ENCODE assay signal across 9 cellular contexts in the genomic region with DNA sequence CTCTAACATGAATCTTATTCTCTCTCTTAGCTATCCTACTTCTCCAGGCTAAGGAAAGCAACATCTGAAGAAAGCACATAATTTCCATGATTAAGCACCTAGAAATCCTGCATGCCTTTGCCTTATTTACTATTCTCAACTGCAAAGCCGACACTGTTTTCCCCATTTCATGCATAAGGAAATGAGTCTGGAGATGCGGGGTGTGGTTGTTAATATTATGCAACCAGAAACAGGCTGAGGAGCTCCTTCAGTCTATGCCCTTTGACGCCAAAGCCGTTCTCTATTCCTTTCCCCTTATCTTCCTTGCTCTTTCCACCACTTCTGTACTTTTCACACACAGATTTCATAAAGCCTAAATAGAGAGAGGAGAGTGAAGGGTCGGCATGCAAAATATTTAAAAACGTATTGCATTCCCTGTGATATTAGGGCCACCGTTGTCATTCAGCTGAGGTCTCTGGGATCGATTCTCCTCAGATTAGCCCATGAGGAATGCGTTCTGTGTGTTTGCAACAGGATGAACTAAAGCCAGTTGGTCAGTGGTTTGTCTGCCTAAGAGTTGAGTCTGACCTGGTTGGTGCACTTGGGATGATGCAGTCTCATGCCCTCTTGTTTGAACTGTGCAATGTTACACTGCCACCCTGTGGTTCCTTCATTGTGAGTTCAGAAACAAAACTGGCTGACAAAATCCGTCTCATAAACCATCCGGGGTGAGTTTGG. TPM values are rescaled to one million over a fixed set of nuclear protein-coding genes. Genes with fewer than 3 reads are reported as not detected.
A peak's percentile ranks its signal among the peaks of the same experiment; 100 is the strongest.
DNase-seq lines count a peak whose midpoint lies in the region; ATAC-seq and TF ChIP-seq lines count a peak whose summit lies in the region.
"Had no signal": no experiment of that assay in that cellular context is flagged by ENCODE, and none has a peak within 500 bp of the region (broad histone marks: within the 10 kb centered on the region; RNA-seq: fewer than 3 reads in every experiment).

No MANE protein-coding gene starts in this region.

- intact Hi-C loops in CD8-positive, alpha-beta T cell (cut with DNase I, micrococcal nuclease): loop anchor here (1.0 to 10.0 kb wide), 14 partner anchors 55 to 1705 kb away; no protein-coding TSS in a partner anchor
- intact Hi-C loops in naive thymus-derived CD4-positive, alpha-beta T cell (cut with micrococcal nuclease): loop anchor here (1.0 to 5.0 kb wide), 15 partner anchors 55 to 1705 kb away; partner anchors contain the start of gene BTG1 (in 1 of the 2)

- peak; percentile 29 to 73 (median 63) for DNase-seq in CD8-positive, alpha-beta T cell
- DNase-seq in HS-27A (ENCODE audit: low read depth) (peak; percentile 64), epithelial cell of esophagus (ENCODE audit: low read depth) (peak; percentile 91)
- DNase-seq in NK-92 treated with Interleukin-12 subunit alpha and Interleukin-12 subunit beta, amount 100 ng/mL, for 24 hours (lab: John Stamatoyannopoulos, UW): peak; percentile 23
- peak; percentile 70 for DNase-seq in activated CD8-positive, alpha-beta memory T cell treated with anti-CD3 and anti-CD28 coated beads, Interleukin-2, amount 10 ng/mL, durations not matched to agents 7 days and 5 days
- DNase-seq in naive thymus-derived CD4-positive, alpha-beta T cell: peak; percentile 8 to 70 (median 58)
- DNase-seq in stimulated activated naive CD4-positive, alpha-beta T cell (lab: John Stamatoyannopoulos, UW): peak in 5 of 6 experiments; percentile 31 to 60 (median 42)

- no peaks in the 10 kb centered on the region for H3K27me3 Mint-ChIP-seq in CD8-positive, alpha-beta T cell (ENCODE audit: low read depth)
- no peaks in the 10 kb centered on the region for H3K27me3 Mint-ChIP-seq in activated CD8-positive, alpha-beta memory T cell treated with anti-CD3 and anti-CD28 coated beads, Interleukin-2, amount 10 ng/mL, durations not matched to agents 7 days and 5 days
- H3K27me3 Mint-ChIP-seq in naive thymus-derived CD4-positive, alpha-beta T cell: no peaks in the 10 kb centered on the region
- H3K27me3 Mint-ChIP-seq: activated naive CD4-positive, alpha-beta T cell treated with anti-CD3 and anti-CD28 coated beads, Interleukin-2, amount 50 U/mL, for 24 hours had no signal

- TF ChIP-seq CTCF in CD8-positive, alpha-beta T cell (IDR thresholded peaks at IDR 0.05): peak; percentile 68
- TF ChIP-seq CTCF in epithelial cell of esophagus (IDR thresholded peaks at IDR 0.05; ENCODE audit: insufficient read depth, low read depth, low read length, missing control alignments): peak; percentile 86

- no peaks in the 10 kb centered on the region for H3K27me3 ChIP-seq in CD8-positive, alpha-beta T cell (ENCODE audit: insufficient read depth, low read length)
- no peaks in the 10 kb centered on the region for H3K27me3 ChIP-seq in naive thymus-derived CD4-positive, alpha-beta T cell (ENCODE audit: control insufficient read depth in 2 of 2, insufficient read depth in 2 of 2, low read length in 2 of 2)

- H3K4me3 Mint-ChIP-seq in CD8-positive, alpha-beta T cell: no peak overlapping the region
- H3K4me3 Mint-ChIP-seq in activated CD8-positive, alpha-beta memory T cell treated with anti-CD3 and anti-CD28 coated beads, Interleukin-2, amount 10 ng/mL, durations not matched to agents 7 days and 5 days: no peak overlapping the region
- H3K4me3 Mint-ChIP-seq in naive thymus-derived CD4-positive, alpha-beta T cell: peak overlapping the region in 1 of 10 donors; percentile 21
- H3K4me3 Mint-ChIP-seq: activated naive CD4-positive, alpha-beta T cell treated with anti-CD3 and anti-CD28 coated beads, Interleukin-2, amount 50 U/mL, for 24 hours had no signal

- no peak overlapping the region for H3K4me3 ChIP-seq in CD8-positive, alpha-beta T cell (ENCODE audit: low read depth, low read length)
- H3K4me3 ChIP-seq in epithelial cell of esophagus (ENCODE audit: low read length): no peak overlapping the region
- no peak overlapping the region for H3K4me3 ChIP-seq in naive thymus-derived CD4-positive, alpha-beta T cell (ENCODE audit: low read length)

- no peaks in the 10 kb centered on the region for H3K9me3 ChIP-seq in CD8-positive, alpha-beta T cell (ENCODE audit: low read length)
- H3K9me3 ChIP-seq in naive thymus-derived CD4-positive, alpha-beta T cell (ENCODE audit: control insufficient read depth in 2 of 3, low read length in 3 of 3): no peaks in the 10 kb centered on the region

- no peaks in the 10 kb centered on the region for H3K4me1 ChIP-seq in CD8-positive, alpha-beta T cell (ENCODE audit: insufficient read depth, low read length)
- no peaks in the 10 kb centered on the region for H3K4me1 ChIP-seq in naive thymus-derived CD4-positive, alpha-beta T cell (ENCODE audit: control insufficient read depth in 2 of 2, insufficient read depth in 2 of 2, low read length in 2 of 2)

- H3K36me3 ChIP-seq in CD8-positive, alpha-beta T cell (ENCODE audit: insufficient read depth, low read length): no peaks in the 10 kb centered on the region
- H3K36me3 ChIP-seq in naive thymus-derived CD4-positive, alpha-beta T cell (ENCODE audit: control insufficient read depth in 2 of 3, insufficient read depth in 3 of 3, low read length in 3 of 3): no peaks in the 10 kb centered on the region

- H3K4me1 Mint-ChIP-seq in CD8-positive, alpha-beta T cell (ENCODE audit: low read depth): peaks cover 6% of the 10 kb centered on the region
- peaks cover 8% of the 10 kb centered on the region for H3K4me1 Mint-ChIP-seq in activated CD8-positive, alpha-beta memory T cell treated with anti-CD3 and anti-CD28 coated beads, Interleukin-2, amount 10 ng/mL, durations not matched to agents 7 days and 5 days
- peaks cover 4 to 11% (median 6%) of the 10 kb centered on the region in 7 donors for H3K4me1 Mint-ChIP-seq in naive thymus-derived CD4-positive, alpha-beta T cell

- CTCF ChIA-PET in CD8-positive, alpha-beta T cell (lab: Charles Lee): interaction anchor here (0.7 to 4.0 kb wide), 21 partner anchors 10 to 1295 kb away, joined by 3 to 57 read pairs (median 4); partner anchors contain the start of gene BTG1
- CTCF ChIA-PET in activated CD8-positive, alpha-beta memory T cell treated with anti-CD3 and anti-CD28 coated beads, Interleukin-2, amount 10 ng/mL, durations not matched to agents 7 days and 5 days (lab: Charles Lee): interaction anchor here (1.0 to 3.2 kb wide), 8 partner anchors 10 to 1267 kb away, joined by 3 to 15 read pairs (median 3); no protein-coding TSS in a partner anchor
- CTCF ChIA-PET in naive thymus-derived CD4-positive, alpha-beta T cell (lab: Charles Lee): interaction anchor here (0.5 to 2.9 kb wide), 16 partner anchors 10 to 1321 kb away, joined by 3 to 28 read pairs (median 4); no protein-coding TSS in a partner anchor

- no peak overlapping the region for H3K27ac Mint-ChIP-seq in CD8-positive, alpha-beta T cell
- H3K27ac Mint-ChIP-seq in activated CD8-positive, alpha-beta memory T cell treated with anti-CD3 and anti-CD28 coated beads, Interleukin-2, amount 10 ng/mL, durations not matched to agents 7 days and 5 days: no peak overlapping the region
- H3K27ac Mint-ChIP-seq in naive thymus-derived CD4-positive, alpha-beta T cell: peak overlapping the region in 6 of 9 donors; percentile 7 to 79 (median 20)
- H3K27ac Mint-ChIP-seq: activated naive CD4-positive, alpha-beta T cell treated with anti-CD3 and anti-CD28 coated beads, Interleukin-2, amount 50 U/mL, for 24 hours had no signal

- peak; percentile 90 for ATAC-seq in CD8-positive, alpha-beta T cell
- ATAC-seq in GM19455 (IDR thresholded peaks at IDR 0.05; ENCODE audit: unreplicated experiment): peak; percentile 89
- ATAC-seq in activated CD8-positive, alpha-beta memory T cell treated with anti-CD3 and anti-CD28 coated beads, Interleukin-2, amount 10 ng/mL, durations not matched to agents 7 days and 5 days: peak; percentile 77
- ATAC-seq in naive thymus-derived CD4-positive, alpha-beta T cell: peak; percentile 96

- no peaks in the 10 kb centered on the region for H3K36me3 Mint-ChIP-seq in CD8-positive, alpha-beta T cell
- H3K36me3 Mint-ChIP-seq in activated CD8-positive, alpha-beta memory T cell treated with anti-CD3 and anti-CD28 coated beads, Interleukin-2, amount 10 ng/mL, durations not matched to agents 7 days and 5 days: no peaks in the 10 kb centered on the region
- no peaks in the 10 kb centered on the region for H3K36me3 Mint-ChIP-seq in naive thymus-derived CD4-positive, alpha-beta T cell
- H3K36me3 Mint-ChIP-seq: activated naive CD4-positive, alpha-beta T cell treated with anti-CD3 and anti-CD28 coated beads, Interleukin-2, amount 50 U/mL, for 24 hours had no signal

- H3K27ac ChIP-seq in CD8-positive, alpha-beta T cell (ENCODE audit: low read depth, low read length): no peak overlapping the region
- H3K27ac ChIP-seq in naive thymus-derived CD4-positive, alpha-beta T cell (ENCODE audit: low read depth, low read length): no peak overlapping the region

- H3K9me3 Mint-ChIP-seq in CD8-positive, alpha-beta T cell: no peaks in the 10 kb centered on the region
- no peaks in the 10 kb centered on the region for H3K9me3 Mint-ChIP-seq in activated CD8-positive, alpha-beta memory T cell treated with anti-CD3 and anti-CD28 coated beads, Interleukin-2, amount 10 ng/mL, durations not matched to agents 7 days and 5 days (ENCODE audit: low read depth)
- H3K9me3 Mint-ChIP-seq in naive thymus-derived CD4-positive, alpha-beta T cell: no peaks in the 10 kb centered on the region
- H3K9me3 Mint-ChIP-seq: activated naive CD4-positive, alpha-beta T cell treated with anti-CD3 and anti-CD28 coated beads, Interleukin-2, amount 50 U/mL, for 24 hours had no signal

- POLR2A ChIA-PET in CD8-positive, alpha-beta T cell (lab: Charles Lee): interaction anchor here (0.7 kb wide), 1 partner anchor 33 kb away, joined by 3 read pairs; no protein-coding TSS in a partner anchor
- POLR2A ChIA-PET in naive thymus-derived CD4-positive, alpha-beta T cell (lab: Charles Lee): interaction anchor here (1.0 to 2.7 kb wide), 3 partner anchors 81 to 1269 kb away, joined by 3 to 17 read pairs (median 3); partner anchors contain the start of gene BTG1

RNA-seq across cellular contexts. Expression of gene PLEKHG7, which starts 53.1 kb away (rescaled TPM):
- not detected for total RNA-seq in CD8-positive, alpha-beta T cell
- total RNA-seq in activated CD8-positive, alpha-beta memory T cell treated with anti-CD3 and anti-CD28 coated beads, Interleukin-2, amount 10 ng/mL, durations not matched to agents 7 days and 5 days: not detected
- total RNA-seq in naive thymus-derived CD4-positive, alpha-beta T cell: under 1 TPM in 1 of 5 experiments, not detected in 4; 0.56 TPM
- polyA plus RNA-seq in naive thymus-derived CD4-positive, alpha-beta T cell: not detected

Comparison
In these comparisons a context has a peak if more than half of its experiments do, and no peak if none do; other contexts are left out.
1. DNase-seq: peak in every context shown above with its lines; median percentile 91 in epithelial cell of esophagus; 70 in activated CD8-positive, alpha-beta memory T cell treated with anti-CD3 and anti-CD28 coated beads, Interleukin-2, amount 10 ng/mL, durations not matched to agents 7 days and 5 days; 64 in HS-27A; 63 in CD8-positive, alpha-beta T cell; 58 in naive thymus-derived CD4-positive, alpha-beta T cell; 42 in stimulated activated naive CD4-positive, alpha-beta T cell; 23 in NK-92 treated with Interleukin-12 subunit alpha and Interleukin-12 subunit beta, amount 100 ng/mL, for 24 hours.
2. H3K27ac Mint-ChIP-seq: peak in naive thymus-derived CD4-positive, alpha-beta T cell (6 of 9); none in CD8-positive, alpha-beta T cell (single experiment) and activated CD8-positive, alpha-beta memory T cell treated with anti-CD3 and anti-CD28 coated beads, Interleukin-2, amount 10 ng/mL, durations not matched to agents 7 days and 5 days (single experiment).
3. Peak in every context shown above with its lines, with median percentiles within 50 percentile points of each other: ATAC-seq.